Comparison of ENCODE assay signal across 7 cellular contexts in the genomic region with DNA sequence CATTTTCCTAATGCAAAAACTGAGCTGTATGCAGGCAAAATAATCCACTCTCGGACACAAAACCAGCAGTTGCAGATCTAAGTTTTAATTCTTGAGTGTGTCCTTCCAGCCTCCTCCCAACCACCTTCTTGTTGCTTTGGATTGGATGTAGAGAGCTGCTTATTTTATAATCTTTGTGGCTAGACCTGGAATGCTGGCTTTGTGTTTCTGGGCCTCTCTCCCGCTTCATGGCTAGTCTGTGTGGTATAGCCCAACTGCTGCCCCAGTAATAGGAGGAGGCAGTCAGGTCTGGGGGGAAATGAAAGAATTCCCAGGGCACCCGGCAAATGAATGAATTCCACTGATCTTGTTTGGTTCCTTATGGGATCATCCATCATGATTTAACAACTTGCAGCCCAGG.
A peak's percentile ranks its signal among the peaks of the same experiment; 100 is the strongest.
DNase-seq lines count a peak whose midpoint lies in the region; ATAC-seq, FAIRE-seq and TF ChIP-seq lines count a peak whose summit lies in the region.
"Not testable (repeated sequence)": the region's sequence is repeated elsewhere in the genome, so short reads cannot be mapped to it uniquely, and the experiment has no call there.

No MANE protein-coding gene starts in this region.

- not testable (repeated sequence) for H2BK12ac ChIP-seq in H1 (ENCODE audit: low read depth, low read length)

- H3K4me3 ChIP-seq in SJSA1; K562; H1 (ENCODE audit: extremely low read depth in 1 of 4, insufficient read depth in 2 of 4, low read depth in 3 of 4, low read length in 4 of 4); parathyroid adenoma (ENCODE audit: low read depth, low read length): not testable (repeated sequence)

- FAIRE-seq in K562 (lab: Jason Lieb, UNC) (peak; percentile 49), H1 (lab: Jason Lieb, UNC) (peak; percentile 39)

- H3K23me2 ChIP-seq in H1 (ENCODE audit: low read depth, low read length), result not testable (repeated sequence)

- not testable (repeated sequence) for H3K79me1 ChIP-seq in H1 (ENCODE audit: low read depth, low read length)

- not testable (repeated sequence) for H2AFZ ChIP-seq in K562 (ENCODE audit: low read depth, low read length); H1 (ENCODE audit: low read length)
- peak overlapping the region; percentile 53 for H2AFZ ChIP-seq in parathyroid adenoma

- not testable (repeated sequence) for H3K36me3 ChIP-seq in SJSA1; K562 (ENCODE audit: control insufficient read depth, insufficient read depth, low read length); H1 (ENCODE audit: control insufficient read depth in 2 of 4, insufficient read depth in 4 of 4, low read length in 3 of 4); parathyroid adenoma (ENCODE audit: control insufficient read depth, insufficient read depth, low read length)

- not testable (repeated sequence) for H3K27me3 Mint-ChIP-seq in glutamatergic neuron (ENCODE audit: unreplicated experiment)

- not testable (repeated sequence) for H4K5ac ChIP-seq in H1 (ENCODE audit: insufficient read length, low read depth, low read length)

- not testable (repeated sequence) for H4K20me1 ChIP-seq in K562 (replicated peaks; ENCODE audit: control insufficient read depth, insufficient read depth, low read length); H1 (replicated peaks in 1 of 2; ENCODE audit: control insufficient read depth in 1 of 2, insufficient read depth in 2 of 2, low read length in 2 of 2)

- WGBS in K562 (ENCODE audit: insufficient coverage, low coverage, missing lambda C conversion rate), result 75% methylated on average over 3 of the region's 3 CpGs
- 87% methylated on average over 3 of the region's 3 CpGs; no CpG with 5 or more reads in 1 of the 2 experiments for WGBS in H1 (ENCODE audit: extremely low coverage in 1 of 2, insufficient coverage in 1 of 2, insufficient read length in 1 of 2, insufficient replicate concordance in 2 of 2, low coverage in 1 of 2, low lambda C conversion rate in 2 of 2, missing lambda C conversion rate in 1 of 2), 2 experiments

- peak; percentile 69 for DNase-seq in H4 (ENCODE audit: low spot score)
- peak; percentile 63 for DNase-seq in NCI-H69 (lab: John Stamatoyannopoulos, UW)
- peak; percentile 32 to 50 for DNase-seq in SJSA1 (ENCODE audit: low read depth in 1 of 2, low spot score in 2 of 2)
- DNase-seq in K562 (ENCODE audit: extremely low read depth in 1 of 4, low spot score in 3 of 4); H1 (ENCODE audit: low read depth in 1 of 2, low spot score in 2 of 2): not testable (repeated sequence)
- peak; percentile 28 for DNase-seq in glutamatergic neuron

- not testable (repeated sequence) for H2BK15ac ChIP-seq in H1 (ENCODE audit: low read length)

- H3K79me2 ChIP-seq in K562 (ENCODE audit: control insufficient read depth, insufficient read depth, low read length), result peaks cover 48% of the 10 kb centered on the region
- not testable (repeated sequence) for H3K79me2 ChIP-seq in H1 (ENCODE audit: control insufficient read depth in 1 of 2, insufficient read depth in 2 of 2, low read length in 2 of 2); parathyroid adenoma

- not testable (repeated sequence) for H3K4me1 Mint-ChIP-seq in glutamatergic neuron (ENCODE audit: low read depth, unreplicated experiment)

- H3K27ac Mint-ChIP-seq in glutamatergic neuron (ENCODE audit: unreplicated experiment), result not testable (repeated sequence)

- H3K9me3 ChIP-seq in SJSA1 (replicated peaks); K562 (replicated peaks; ENCODE audit: control insufficient read depth, insufficient read depth, low read depth, low read length); H1 (ENCODE audit: insufficient read depth in 2 of 2, low read depth in 1 of 2, low read length in 1 of 2); parathyroid adenoma (ENCODE audit: control insufficient read depth, low read length): not testable (repeated sequence)

- not testable (repeated sequence) for BruUV-seq in K562 (replicated peaks; lab: Mats Ljungman, UMichigan)

- H3K4me2 ChIP-seq in K562 (ENCODE audit: insufficient read depth, low read length); H1 (ENCODE audit: insufficient read depth in 1 of 2, low read depth in 2 of 2, low read length in 2 of 2); parathyroid adenoma (ENCODE audit: low read length): not testable (repeated sequence)

- not testable (repeated sequence) for ATAC-seq in K562

- H3K4me3 Mint-ChIP-seq in glutamatergic neuron (ENCODE audit: unreplicated experiment), result not testable (repeated sequence)

- not testable (repeated sequence) for H4K8ac ChIP-seq in H1 (ENCODE audit: extremely low read depth, insufficient read depth, low read length)

- H3K9ac ChIP-seq in K562 (ENCODE audit: insufficient read depth in 1 of 2, low read depth in 2 of 2, low read length in 2 of 2); H1 (replicated peaks in 1 of 4; ENCODE audit: extremely low read depth in 1 of 4, low read depth in 3 of 4, low read length in 3 of 4); parathyroid adenoma: not testable (repeated sequence)

- TF ChIP-seq POLR2A in K562 (conservative IDR thresholded peaks at IDR 0.05); H1 (IDR thresholded peaks at IDR 0.05; ENCODE audit: control extremely low read depth in 1 of 2, low read depth in 2 of 2, low read length in 2 of 2): not testable (repeated sequence)

- H3K4me1 ChIP-seq in SJSA1 (replicated peaks); K562 (replicated peaks in 1 of 2; ENCODE audit: control insufficient read depth in 2 of 2, insufficient read depth in 2 of 2, low read length in 2 of 2); H1 (replicated peaks in 1 of 4; ENCODE audit: control insufficient read depth in 3 of 4, insufficient read depth in 4 of 4, low read length in 3 of 4); parathyroid adenoma: not testable (repeated sequence)

- CTCF ChIA-PET in K562 (lab: Yijun Ruan, JAX; ENCODE audit: low intra/inter-chr PET ratio); H1 (lab: Charles Lee; ENCODE audit: partially characterized antibody): not testable (repeated sequence)

- H3K23ac ChIP-seq in H1 (ENCODE audit: insufficient read length), result not testable (repeated sequence)

- not testable (repeated sequence) for H3K4ac ChIP-seq in H1 (replicated peaks; ENCODE audit: insufficient read length, low read depth, low read length)

- H3K14ac ChIP-seq in H1 (ENCODE audit: insufficient read length), result not testable (repeated sequence)

- POLR2A ChIA-PET in K562 (lab: Yijun Ruan, JAX); H1 (lab: Charles Lee; ENCODE audit: partially characterized antibody): not testable (repeated sequence)

- not testable (repeated sequence) for H3K27ac ChIP-seq in SJSA1; K562 (ENCODE audit: extremely low read depth, low read depth, low read length); H1 (ENCODE audit: low read depth, low read length); parathyroid adenoma

- not testable (repeated sequence) for H3K9me3 Mint-ChIP-seq in glutamatergic neuron (ENCODE audit: unreplicated experiment)

- not testable (repeated sequence) for H4K91ac ChIP-seq in H1 (replicated peaks; ENCODE audit: insufficient read length, low read length)

- intact Hi-C loops in K562 (cut with micrococcal nuclease), result not testable (repeated sequence)

- TF ChIP-seq RAD21 in K562 (CRISPR knock-in tag; conservative IDR thresholded peaks at IDR 0.05 in 1 of 2, IDR thresholded peaks at IDR 0.05 in 1 of 2); H1 (IDR thresholded peaks at IDR 0.05 in 1 of 2, conservative IDR thresholded peaks at IDR 0.05 in 1 of 2; ENCODE audit: low read depth in 2 of 2, low read length in 2 of 2): not testable (repeated sequence)

- H3K9me1 ChIP-seq in K562 (ENCODE audit: control insufficient read depth, insufficient read depth, low read length), result not testable (repeated sequence)

- H2BK20ac ChIP-seq in H1 (ENCODE audit: low read length), result not testable (repeated sequence)

- not testable (repeated sequence) for H3K18ac ChIP-seq in H1 (ENCODE audit: extremely low read depth, low read length)

- H3K27me3 ChIP-seq in SJSA1 (replicated peaks); K562 (ENCODE audit: control insufficient read depth in 2 of 2, insufficient read depth in 2 of 2, low read length in 2 of 2); H1 (replicated peaks in 1 of 4; ENCODE audit: control insufficient read depth in 3 of 4, extremely low read depth in 1 of 4, insufficient read depth in 3 of 4, low read length in 3 of 4); parathyroid adenoma (ENCODE audit: control insufficient read depth, insufficient read depth, low read length): not testable (repeated sequence)

- not testable (repeated sequence) for TF ChIP-seq EP300 in K562 (IDR thresholded peaks at IDR 0.05; ENCODE audit: low read length); H1 (IDR thresholded peaks at IDR 0.05; ENCODE audit: borderline replicate concordance in 1 of 2, low read depth in 2 of 2, low read length in 2 of 2)

- not testable (repeated sequence) for H2BK5ac ChIP-seq in H1 (ENCODE audit: low read depth, low read length)

- not testable (repeated sequence) for H2AK5ac ChIP-seq in H1 (ENCODE audit: low read depth, low read length)

- H3K56ac ChIP-seq in H1 (replicated peaks; ENCODE audit: insufficient read length, low read depth, low read length), result not testable (repeated sequence)

- H2BK120ac ChIP-seq in H1 (replicated peaks; ENCODE audit: low read depth, low read length), result not testable (repeated sequence)

- TF ChIP-seq CTCF in K562 (IDR thresholded peaks at IDR 0.05 in 2 of 3, conservative IDR thresholded peaks at IDR 0.05 in 1 of 3; ENCODE audit: insufficient read depth in 2 of 3, low read depth in 1 of 3, low read length in 3 of 3); H1 (IDR thresholded peaks at IDR 0.05; ENCODE audit: control extremely low read depth in 1 of 3, insufficient read depth in 1 of 3, low read depth in 1 of 3, low read length in 3 of 3); glutamatergic neuron (IDR thresholded peaks at IDR 0.05; ENCODE audit: partially characterized antibody, unreplicated experiment); parathyroid adenoma (IDR thresholded peaks at IDR 0.05): not testable (repeated sequence)

- H3K36me3 Mint-ChIP-seq in glutamatergic neuron (ENCODE audit: unreplicated experiment), result not testable (repeated sequence)

- in situ Hi-C loops in K562 (cut with MboI), result loop anchor here (5.0 kb wide), 1 partner anchor 1613 kb away; no protein-coding TSS in a partner anchor
